Comparison of ENCODE assay signal across 10 cellular contexts in genomic region chr12:25186788-25187397, GRCh38. TPM values are rescaled to one million over a fixed set of nuclear protein-coding genes. Genes with fewer than 3 reads are reported as not detected.
DNase-seq lines count a peak whose midpoint lies in the region; ATAC-seq and TF ChIP-seq lines count a peak whose summit lies in the region.
"Had no signal": no experiment of that assay in that cellular context is flagged by ENCODE, and none has a peak within 500 bp of the region (broad histone marks: within the 10 kb centered on the region; RNA-seq: fewer than 3 reads in every experiment).

No MANE protein-coding gene starts in this region.

- H3K4me1 Mint-ChIP-seq in T-helper 1 cell treated with Interleukin-12 subunit alpha and Interleukin-12 subunit beta and Interleukin-4 antibody, amounts not matched to agents 30 μg/mL and 1 μg/mL, for 36 hours (ENCODE audit: low read depth) = peaks cover 12% of the 10 kb centered on the region
- H3K4me1 Mint-ChIP-seq in osteocyte (ENCODE audit: unreplicated experiment) = peaks cover 33% of the 10 kb centered on the region

- H3K27ac Mint-ChIP-seq in T-helper 1 cell treated with Interleukin-12 subunit alpha and Interleukin-12 subunit beta and Interleukin-4 antibody, amounts not matched to agents 30 μg/mL and 1 μg/mL, for 36 hours = peak overlapping the region; percentile 12
- peak overlapping the region; percentile 13 for H3K27ac Mint-ChIP-seq in osteocyte (ENCODE audit: unreplicated experiment)

- H3K4me3 Mint-ChIP-seq in T-helper 1 cell treated with Interleukin-12 subunit alpha and Interleukin-12 subunit beta and Interleukin-4 antibody, amounts not matched to agents 30 μg/mL and 1 μg/mL, for 36 hours = peak overlapping the region; percentile 46
- H3K4me3 Mint-ChIP-seq in osteocyte (ENCODE audit: unreplicated experiment) = no peak overlapping the region

- TF ChIP-seq CTCF in osteocyte (IDR thresholded peaks at IDR 0.05) = no peak

- ATAC-seq in activated CD4-positive, CD25-positive, alpha-beta regulatory T cell treated with anti-CD3 and anti-CD28 coated beads, Interleukin-2, amount 50 U/mL, for 24 hours = peak; percentile 58 to 70
- peak; percentile 88 for ATAC-seq in HG02798 (IDR thresholded peaks at IDR 0.05; ENCODE audit: poor library complexity, unreplicated experiment)

- H3K27me3 Mint-ChIP-seq in T-helper 1 cell treated with Interleukin-12 subunit alpha and Interleukin-12 subunit beta and Interleukin-4 antibody, amounts not matched to agents 30 μg/mL and 1 μg/mL, for 36 hours (ENCODE audit: low read depth) = peaks cover 5% of the 10 kb centered on the region
- no peaks in the 10 kb centered on the region for H3K27me3 Mint-ChIP-seq in osteocyte (ENCODE audit: unreplicated experiment)

- no peaks in the 10 kb centered on the region for H3K36me3 Mint-ChIP-seq in T-helper 1 cell treated with Interleukin-12 subunit alpha and Interleukin-12 subunit beta and Interleukin-4 antibody, amounts not matched to agents 30 μg/mL and 1 μg/mL, for 36 hours (ENCODE audit: low read depth)
- H3K36me3 Mint-ChIP-seq in osteocyte (ENCODE audit: unreplicated experiment) = no peaks in the 10 kb centered on the region

- H3K27ac ChIP-seq in substantia nigra (ENCODE audit: low read depth, low read length, poor library complexity, severe bottlenecking) = no peak overlapping the region
- H3K27ac ChIP-seq: 22Rv1, HL-60 had no signal

- H3K9me3 Mint-ChIP-seq in T-helper 1 cell treated with Interleukin-12 subunit alpha and Interleukin-12 subunit beta and Interleukin-4 antibody, amounts not matched to agents 30 μg/mL and 1 μg/mL, for 36 hours = no peaks in the 10 kb centered on the region
- H3K9me3 Mint-ChIP-seq in osteocyte (ENCODE audit: unreplicated experiment) = peaks cover 6% of the 10 kb centered on the region

- DNase-seq in activated CD4-positive, CD25-positive, alpha-beta regulatory T cell (lab: John Stamatoyannopoulos, UW) = no peak
- DNase-seq in osteocyte (ENCODE audit: extremely low spot score, unreplicated experiment) (no peak), substantia nigra (lab: John Stamatoyannopoulos, UW) (no peak), NCI-H526 treated with DMSO at 0.1 percent for 48 hours (lab: John Stamatoyannopoulos, UW) (no peak)
- no peak for DNase-seq in stimulated activated CD4-positive, alpha-beta T cell treated with anti-CD3 and anti-CD28 coated beads, Interleukin-4, amount 100 ng/mL, for 1 hour

RNA-seq across cellular contexts. Expression of gene DNAI7, which starts 8.1 kb away (rescaled TPM):
- total RNA-seq in osteocyte = 0.30 TPM in 1 of 2 replicates, not detected in the other

RNA-seq across cellular contexts. Expression of gene ETFRF1, which starts 8.1 kb away (rescaled TPM):
- 16.3 and 17.9 TPM in 2 replicates for total RNA-seq in osteocyte
